In genomic region chr1:53281180-53281579, GRCh38 we compare ENCODE assay signal across 16 cellular contexts. TPM values are rescaled to one million over a fixed set of nuclear protein-coding genes. Genes with fewer than 3 reads are reported as not detected.
DNase-seq lines count a peak whose midpoint lies in the region; ATAC-seq and TF ChIP-seq lines count a peak whose summit lies in the region.
"Had no signal": no experiment of that assay in that cellular context is flagged by ENCODE, and none has a peak within 500 bp of the region (broad histone marks: within the 10 kb centered on the region; RNA-seq: fewer than 3 reads in every experiment).

No MANE protein-coding gene starts in this region.

- H3K4me3 Mint-ChIP-seq in activated T-helper 17 cell treated with anti-CD3 and anti-CD28 coated beads, Interleukin-2, amount 50 U/mL, for 72 hours = no peak overlapping the region
- no peak overlapping the region for H3K4me3 Mint-ChIP-seq in neural crest cell

- H3K27me3 Mint-ChIP-seq in activated T-helper 17 cell treated with anti-CD3 and anti-CD28 coated beads, Interleukin-2, amount 50 U/mL, for 72 hours = no peaks in the 10 kb centered on the region
- no peaks in the 10 kb centered on the region for H3K27me3 Mint-ChIP-seq in neural crest cell (ENCODE audit: low read depth)

- intact Hi-C loops in Right ventricle myocardium inferior (cut with DNase I) = no loop called here

- no peaks in the 10 kb centered on the region for H3K9me3 ChIP-seq in HEK293 (ENCODE audit: control insufficient read depth, insufficient read depth, low read depth, low read length)
- H3K9me3 ChIP-seq: BLaER1, HAP-1, Peyer's patch had no signal

- no peak for ATAC-seq in activated T-helper 17 cell treated with anti-CD3 and anti-CD28 coated beads, Interleukin-2, amount 50 U/mL, for 72 hours (replicated peaks)
- ATAC-seq in Right ventricle myocardium inferior = no peak

- H3K36me3 ChIP-seq in HEK293 (ENCODE audit: control insufficient read depth in 2 of 2, insufficient read depth in 1 of 2, low read length in 2 of 2) = peaks cover 0 to 12% of the 10 kb centered on the region in 2 experiments; a peak in 1 of 3 replicates
- H3K36me3 ChIP-seq: Peyer's patch had no signal

- CTCF ChIA-PET in HEK293 (lab: Yijun Ruan, JAX) = interaction anchor here (0.7 to 4.7 kb wide), 2 partner anchors 111 to 380 kb away, joined by 3 to 172 read pairs; no protein-coding TSS in a partner anchor

- H3K4me1 Mint-ChIP-seq in activated T-helper 17 cell treated with anti-CD3 and anti-CD28 coated beads, Interleukin-2, amount 50 U/mL, for 72 hours = no peaks in the 10 kb centered on the region
- no peaks in the 10 kb centered on the region for H3K4me1 Mint-ChIP-seq in neural crest cell

- DNase-seq in NCI-H146 (lab: John Stamatoyannopoulos, UW) (peak; percentile 41), NCI-H146 treated with DMSO at 0.1 percent for 48 hours (lab: John Stamatoyannopoulos, UW; ENCODE audit: unreplicated experiment) (no peak), neural crest cell (ENCODE audit: low read depth, low spot score) (no peak), DMS153 treated with DMSO at 0.1 percent for 48 hours (lab: John Stamatoyannopoulos, UW; ENCODE audit: unreplicated experiment) (no peak), NCI-H526 (lab: John Stamatoyannopoulos, UW) (no peak), Right ventricle myocardium inferior (ENCODE audit: missing footprints) (no peak)
- DNase-seq: 8988T, EL, NCI-H1436, NCI-H82, Peyer's patch, SHP77 treated with DMSO at 0.1 percent for 48 hours had no signal

- H3K9me3 Mint-ChIP-seq in activated T-helper 17 cell treated with anti-CD3 and anti-CD28 coated beads, Interleukin-2, amount 50 U/mL, for 72 hours = no peaks in the 10 kb centered on the region
- H3K9me3 Mint-ChIP-seq in neural crest cell = no peaks in the 10 kb centered on the region

- H3K4me1 ChIP-seq in HEK293 (ENCODE audit: control insufficient read depth, insufficient read depth, low read length) = no peaks in the 10 kb centered on the region
- H3K4me1 ChIP-seq: BLaER1, HAP-1, Peyer's patch had no signal

- no peak overlapping the region for H3K4me3 ChIP-seq in HEK293 (ENCODE audit: low read depth, low read length)
- H3K4me3 ChIP-seq: BLaER1, HAP-1, Peyer's patch had no signal

- TF ChIP-seq CTCF in HEK293 (tag by site-specific recombination; IDR thresholded peaks at IDR 0.05) = no peak
- TF ChIP-seq CTCF in neural crest cell (conservative IDR thresholded peaks at IDR 0.05) = no peak

- H3K27ac Mint-ChIP-seq in activated T-helper 17 cell treated with anti-CD3 and anti-CD28 coated beads, Interleukin-2, amount 50 U/mL, for 72 hours = peak overlapping the region; percentile 73
- H3K27ac Mint-ChIP-seq in neural crest cell (ENCODE audit: unreplicated experiment) = peak overlapping the region; percentile 43

- no peak overlapping the region for H3K27ac ChIP-seq in HEK293 (ENCODE audit: extremely low read depth, low read depth, low read length)
- H3K27ac ChIP-seq: BLaER1, Peyer's patch had no signal

- H3K36me3 Mint-ChIP-seq in activated T-helper 17 cell treated with anti-CD3 and anti-CD28 coated beads, Interleukin-2, amount 50 U/mL, for 72 hours (ENCODE audit: low read depth) = peaks cover 37% of the 10 kb centered on the region
- H3K36me3 Mint-ChIP-seq in neural crest cell (ENCODE audit: low read depth) = peaks cover 14% of the 10 kb centered on the region

- POLR2A ChIA-PET in HEK293 (lab: Yijun Ruan, JAX) = no interaction called here

TF ChIP-seq in HEK293, 187 proteins besides CTCF, POLR2A, EP300 and RAD21:
- TF ChIP-seq ZFP3 (tag by site-specific recombination; IDR thresholded peaks at IDR 0.05; ENCODE audit: low read depth) = no peak
- TF ChIP-seq ZIC2 (tag by site-specific recombination; IDR thresholded peaks at IDR 0.05) = peak; percentile 39; the same call in 1 of the 2 replicates

RNA-seq across cellular contexts. Expression of gene MAGOH, which starts 42.9 kb away (rescaled TPM):
- total RNA-seq in activated T-helper 17 cell treated with anti-CD3 and anti-CD28 coated beads, Interleukin-2, amount 50 U/mL, for 72 hours = 10 to 100 TPM; 49.6 to 83.9 TPM
- total RNA-seq in neural crest cell (76.6 and 78.9 TPM in 2 replicates), Right ventricle myocardium inferior (24.0 TPM)

RNA-seq across cellular contexts. Expression of gene LRP8, which starts 46.7 kb away (rescaled TPM):
- 10 to 100 TPM; 36.0 to 68.1 TPM for total RNA-seq in activated T-helper 17 cell treated with anti-CD3 and anti-CD28 coated beads, Interleukin-2, amount 50 U/mL, for 72 hours
- total RNA-seq in neural crest cell = 49.7 and 59.5 TPM in 2 replicates
- 1.2 TPM for total RNA-seq in Right ventricle myocardium inferior

Comparison
In these comparisons a context has a peak if more than half of its experiments do, and no peak if none do; other contexts are left out.
1. RNA of gene LRP8, which starts 46.7 kb away (total RNA-seq): 36.0 to 68.1 TPM in activated T-helper 17 cell treated with anti-CD3 and anti-CD28 coated beads, Interleukin-2, amount 50 U/mL, for 72 hours and 49.7 to 59.5 TPM in neural crest cell; 1.2 TPM in Right ventricle myocardium inferior (single experiment); every median in the first group is over 10 times any median in the second.